In genomic region chr1:172699111-172699510, GRCh38 we compare ENCODE assay signal across 1 cellular context.
TF ChIP-seq lines count a peak whose summit lies in the region.

No MANE protein-coding gene starts in this region.

TF ChIP-seq in WTC11, 78 proteins besides CTCF, POLR2A, EP300 and RAD21 (continued from another document):
- no peak for TF ChIP-seq ATF2 (CRISPR knock-in tag; IDR thresholded peaks at IDR 0.05; ENCODE audit: borderline replicate concordance, low read depth)
- no peak for TF ChIP-seq E2F1 (CRISPR knock-in tag; IDR thresholded peaks at IDR 0.05)
- TF ChIP-seq, protein P1, sequence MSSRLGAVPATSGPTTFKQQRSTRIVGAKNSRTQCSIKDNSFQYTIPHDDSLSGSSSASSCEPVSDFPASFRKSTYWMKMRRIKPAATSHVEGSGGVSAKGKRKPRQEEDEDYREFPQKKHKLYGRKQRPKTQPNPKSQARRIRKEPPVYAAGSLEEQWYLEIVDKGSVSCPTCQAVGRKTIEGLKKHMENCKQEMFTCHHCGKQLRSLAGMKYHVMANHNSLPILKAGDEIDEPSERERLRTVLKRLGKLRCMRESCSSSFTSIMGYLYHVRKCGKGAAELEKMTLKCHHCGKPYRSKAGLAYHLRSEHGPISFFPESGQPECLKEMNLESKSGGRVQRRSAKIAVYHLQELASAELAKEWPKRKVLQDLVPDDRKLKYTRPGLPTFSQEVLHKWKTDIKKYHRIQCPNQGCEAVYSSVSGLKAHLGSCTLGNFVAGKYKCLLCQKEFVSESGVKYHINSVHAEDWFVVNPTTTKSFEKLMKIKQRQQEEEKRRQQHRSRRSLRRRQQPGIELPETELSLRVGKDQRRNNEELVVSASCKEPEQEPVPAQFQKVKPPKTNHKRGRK (CRISPR knock-in tag; IDR thresholded peaks at IDR 0.05; ENCODE audit: borderline replicate concordance): no peak
- no peak for TF ChIP-seq TEAD4 (CRISPR knock-in tag; IDR thresholded peaks at IDR 0.05)
